14 cellular contexts compared by ENCODE assay signal in the genomic region with DNA sequence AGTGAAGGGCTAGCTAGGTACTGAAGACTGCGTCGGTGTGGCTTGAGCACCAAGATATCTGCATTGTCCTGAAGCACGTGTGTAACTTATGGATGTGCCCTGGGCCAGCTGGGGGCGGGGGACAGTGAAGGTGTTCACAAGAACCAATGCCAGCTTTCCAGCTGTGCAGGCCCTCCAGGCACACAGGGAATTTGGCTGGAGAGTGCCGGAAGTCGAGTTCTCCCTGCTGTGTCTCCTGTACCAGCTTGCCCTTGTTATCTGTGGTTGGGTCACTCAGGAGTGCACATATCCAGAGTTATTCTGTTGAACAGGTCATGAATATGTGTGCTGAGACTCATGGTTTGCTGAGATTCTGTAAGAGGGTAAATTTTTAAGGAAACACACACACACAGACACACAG.
DNase-seq lines count a peak whose midpoint lies in the region; TF ChIP-seq lines count a peak whose summit lies in the region.
"Had no signal": no experiment of that assay in that cellular context is flagged by ENCODE, and none has a peak within 500 bp of the region (broad histone marks: within the 10 kb centered on the region; RNA-seq: fewer than 3 reads in every experiment).

No MANE protein-coding gene starts in this region.

- H3K9me3 ChIP-seq in BE2C (no peaks in the 10 kb centered on the region), HEK293 (ENCODE audit: control insufficient read depth, insufficient read depth, low read depth, low read length) (no peaks in the 10 kb centered on the region), tibial artery (no peaks in the 10 kb centered on the region)
- H3K9me3 ChIP-seq: BLaER1 treated with 17β-estradiol and CSF1 and Interleukin-3, amounts not matched to agents 10 nM and 100 nM had no signal

- H3K27me3 ChIP-seq in BE2C (no peaks in the 10 kb centered on the region; the same call in 1 of the 2 replicates), tibial artery (peaks cover 0 to 4% of the 10 kb centered on the region in 2 donors)
- H3K27me3 ChIP-seq: BLaER1 treated with 17β-estradiol and CSF1 and Interleukin-3, amounts not matched to agents 10 nM and 100 nM had no signal

- POLR2A ChIA-PET in HEK293 (lab: Yijun Ruan, JAX) = no interaction called here
- POLR2A ChIA-PET in GM10248 (lab: Yijun Ruan, JAX) = no interaction called here

- H3K4me3 ChIP-seq in BE2C (ENCODE audit: low read depth, low read length) (no peak overlapping the region), HEK293 (ENCODE audit: low read depth, low read length) (no peak overlapping the region), tibial artery (no peak overlapping the region)
- H3K4me3 ChIP-seq: BLaER1 treated with 17β-estradiol and CSF1 and Interleukin-3, amounts not matched to agents 10 nM and 100 nM had no signal

- H3K27ac ChIP-seq in HEK293 (ENCODE audit: extremely low read depth, low read depth, low read length) = no peak overlapping the region
- no peak overlapping the region for H3K27ac ChIP-seq in epithelial cell of prostate
- no peak overlapping the region for H3K27ac ChIP-seq in tibial artery
- H3K27ac ChIP-seq: BLaER1 treated with 17β-estradiol and CSF1 and Interleukin-3, amounts not matched to agents 10 nM and 100 nM; HL-60 had no signal

- DNase-seq in BE2C = peak; percentile 6
- peak; percentile 66 for DNase-seq in NCI-H345 treated with DMSO at 0.1 percent for 48 hours (lab: John Stamatoyannopoulos, UW; ENCODE audit: unreplicated experiment)
- DNase-seq in epithelial cell of prostate (ENCODE audit: low read depth, low spot score) = peak; percentile 60
- no peak for DNase-seq in stimulated activated naive CD4-positive, alpha-beta T cell treated with Interleukin-2 at 50 U/mL for 16 hours (lab: John Stamatoyannopoulos, UW)
- no peak for DNase-seq in GM10248 (ENCODE audit: extremely low spot score)
- DNase-seq in activated effector memory CD4-positive, alpha-beta T cell treated with anti-CD3 and anti-CD28 coated beads, Interleukin-2, amount 50 U/mL, for 16 hours = no peak
- no peak for DNase-seq in tibial artery
- DNase-seq: NCI-H2029 treated with DMSO at 0.1 percent for 48 hours, NCI-H226, PC-3, SW 1271 had no signal

- TF ChIP-seq CTCF in BE2C (IDR thresholded peaks at IDR 0.05; ENCODE audit: low read depth, low read length) (no peak), HEK293 (tag by site-specific recombination; IDR thresholded peaks at IDR 0.05) (no peak), GM10248 (IDR thresholded peaks at IDR 0.05; ENCODE audit: control extremely low read depth, extremely low read depth, low read depth, missing control alignments) (no peak), tibial artery (IDR thresholded peaks at IDR 0.05) (no peak)

- CTCF ChIA-PET in HEK293 (lab: Yijun Ruan, JAX) = no interaction called here
- CTCF ChIA-PET in GM10248 (lab: Yijun Ruan, JAX) = interaction anchor here (1.2 kb wide), 1 partner anchor 19 kb away, joined by 3 read pairs; no protein-coding TSS in a partner anchor

- H3K36me3 ChIP-seq in BE2C (no peaks in the 10 kb centered on the region), HEK293 (ENCODE audit: control insufficient read depth in 2 of 2, insufficient read depth in 1 of 2, low read length in 2 of 2) (no peaks in the 10 kb centered on the region), tibial artery (no peaks in the 10 kb centered on the region)
- H3K36me3 ChIP-seq: BLaER1 treated with 17β-estradiol and CSF1 and Interleukin-3, amounts not matched to agents 10 nM and 100 nM had no signal

- intact Hi-C loops in tibial artery (cut with DNase I; ENCODE audit: low total_unique reads) = no loop called here

- H3K4me1 ChIP-seq in BE2C = no peaks in the 10 kb centered on the region
- no peaks in the 10 kb centered on the region; the same call in 1 of the 2 replicates for H3K4me1 ChIP-seq in HEK293 (ENCODE audit: control insufficient read depth, insufficient read depth, low read length)
- H3K4me1 ChIP-seq in tibial artery = no peaks in the 10 kb centered on the region
- H3K4me1 ChIP-seq: BLaER1 treated with 17β-estradiol and CSF1 and Interleukin-3, amounts not matched to agents 10 nM and 100 nM had no signal

TF ChIP-seq in HEK293, 187 proteins besides CTCF, POLR2A, EP300 and RAD21:
- TF ChIP-seq ZFP41 (tag by site-specific recombination; IDR thresholded peaks at IDR 0.05; ENCODE audit: borderline replicate concordance) = no peak
- TF ChIP-seq ZIC2 (tag by site-specific recombination; IDR thresholded peaks at IDR 0.05) = peak; percentile 85
- TF ChIP-seq ZNF830 (tag by site-specific recombination; IDR thresholded peaks at IDR 0.05; ENCODE audit: low read depth) = no peak

Comparison
In these comparisons a context has a peak if more than half of its experiments do, and no peak if none do; other contexts are left out.
1. DNase-seq: peak in BE2C (single experiment), NCI-H345 treated with DMSO at 0.1 percent for 48 hours (single experiment) and epithelial cell of prostate (single experiment); none in stimulated activated naive CD4-positive, alpha-beta T cell treated with Interleukin-2 at 50 U/mL for 16 hours (single experiment), GM10248 (single experiment), activated effector memory CD4-positive, alpha-beta T cell treated with anti-CD3 and anti-CD28 coated beads, Interleukin-2, amount 50 U/mL, for 16 hours (single experiment) and tibial artery (0 of 2).